ENCODE assay signal across 1 cellular context in genomic region chr22:20875296-20875695, GRCh38.
TF ChIP-seq lines count a peak whose summit lies in the region.

No MANE protein-coding gene starts in this region.

TF ChIP-seq in K562, 482 proteins besides CTCF, POLR2A, EP300 and RAD21:
- TF ChIP-seq ZNF695 (CRISPR knock-in tag; IDR thresholded peaks at IDR 0.05) (no peak), ZSCAN29 (IDR thresholded peaks at IDR 0.05) (no peak), ZNF274 (IDR thresholded peaks at IDR 0.05; ENCODE audit: borderline replicate concordance, low read depth, low read length) (no peak), HNRNPUL1 (IDR thresholded peaks at IDR 0.05; ENCODE audit: low read length) (0 out of 2 replicates have a peak, but pooled peaks have one; percentile 81), NR4A1 (CRISPR knock-in tag; IDR thresholded peaks at IDR 0.05) (no peak), NR4A1 (tag; IDR thresholded peaks at IDR 0.05) (0 out of 2 replicates have a peak, but pooled peaks have one; percentile 17), RBBP5 (IDR thresholded peaks at IDR 0.05; ENCODE audit: borderline replicate concordance, insufficient read depth, low read length, poor library complexity, severe bottlenecking) (peak; percentile 14), ZNF431 (CRISPR knock-in tag; IDR thresholded peaks at IDR 0.05) (no peak), SMARCA5 (IDR thresholded peaks at IDR 0.05) (no peak), PRDM10 (IDR thresholded peaks at IDR 0.05; ENCODE audit: partially characterized antibody) (no peak), ZEB2 (IDR thresholded peaks at IDR 0.05) (no peak), SMC3 (conservative IDR thresholded peaks at IDR 0.05; ENCODE audit: insufficient read depth, low read depth, low read length) (no peak)
